17 cellular contexts compared by ENCODE assay signal in genomic region chr11:72779495-72780128, GRCh38. TPM values are rescaled to one million over a fixed set of nuclear protein-coding genes. Genes with fewer than 3 reads are reported as not detected.
A peak's percentile ranks its signal among the peaks of the same experiment; 100 is the strongest.
DNase-seq lines count a peak whose midpoint lies in the region; ATAC-seq, FAIRE-seq and TF ChIP-seq lines count a peak whose summit lies in the region.
"Had no signal": no experiment of that assay in that cellular context is flagged by ENCODE, and none has a peak within 500 bp of the region (broad histone marks: within the 10 kb centered on the region; RNA-seq: fewer than 3 reads in every experiment).

No MANE protein-coding gene starts in this region.

- H3K4me2 ChIP-seq in A549, result peak overlapping the region; percentile 32; the same call in 2 of the 3 replicates

- peak overlapping the region; percentile 79 to 90 for H3K9ac ChIP-seq in colonic mucosa (ENCODE audit: low read depth in 2 of 2, low read length in 2 of 2)
- H3K9ac ChIP-seq: GM23248, parathyroid adenoma had no signal

- no peak for TF ChIP-seq POLR2A in A549 (IDR thresholded peaks at IDR 0.05; ENCODE audit: low read length)

- WGBS in A549 (ENCODE audit: missing lambda C conversion rate), result 90% methylated on average over 4 of the region's 4 CpGs

- H3K4me1 Mint-ChIP-seq in naive thymus-derived CD8-positive, alpha-beta T cell, result peaks cover 16 to 38% (median 34%) of the 10 kb centered on the region in 4 donors

- ATAC-seq in A549, result no peak
- no peak for ATAC-seq in naive thymus-derived CD8-positive, alpha-beta T cell
- ATAC-seq: activated naive CD4-positive, alpha-beta T cell treated with anti-CD3 and anti-CD28 coated beads, Interleukin-2, amount 50 U/mL, for 72 hours had no signal

- H3K27ac ChIP-seq in A549, result peak overlapping the region in 1 of 2 experiments; percentile 38; a peak in 1 of 6 replicates
- H3K27ac ChIP-seq in HEK293 (ENCODE audit: extremely low read depth, low read depth, low read length), result no peak overlapping the region
- H3K27ac ChIP-seq in colonic mucosa, result peak overlapping the region; percentile 67
- H3K27ac ChIP-seq: GM23248, parathyroid adenoma had no signal

- peak overlapping the region in 6 of 10 donors; percentile 7 to 90 (median 56) for H3K27ac Mint-ChIP-seq in naive thymus-derived CD8-positive, alpha-beta T cell
- H3K27ac Mint-ChIP-seq: activated naive CD4-positive, alpha-beta T cell treated with anti-CD3 and anti-CD28 coated beads, Interleukin-2, amount 50 U/mL, for 72 hours; stimulated activated naive CD8-positive, alpha-beta T cell treated with anti-CD3 and anti-CD28 coated beads, Interleukin-15, Interleukin-2, amounts not matched to agents 100 ng/mL and 50 ng/mL, for 24 hours had no signal

- H3K9me3 ChIP-seq in A549, result no peaks in the 10 kb centered on the region
- no peaks in the 10 kb centered on the region for H3K9me3 ChIP-seq in HEK293 (ENCODE audit: control insufficient read depth, insufficient read depth, low read depth, low read length)
- H3K9me3 ChIP-seq in colonic mucosa, result no peaks in the 10 kb centered on the region

- H3K4me3 Mint-ChIP-seq in naive thymus-derived CD8-positive, alpha-beta T cell, result peak overlapping the region; percentile 23 to 88 (median 76)
- H3K4me3 Mint-ChIP-seq: stimulated activated naive CD8-positive, alpha-beta T cell treated with anti-CD3 and anti-CD28 coated beads, Interleukin-15, Interleukin-2, amounts not matched to agents 100 ng/mL and 50 ng/mL, for 24 hours had no signal

- peaks cover 0 to 5% of the 10 kb centered on the region in 2 experiments; a peak in 1 of 3 replicates for H3K36me3 ChIP-seq in HEK293 (ENCODE audit: control insufficient read depth in 2 of 2, insufficient read depth in 1 of 2, low read length in 2 of 2)
- H3K36me3 ChIP-seq in colonic mucosa, result no peaks in the 10 kb centered on the region

- POLR2A ChIA-PET in A549 (lab: Yijun Ruan, JAX), result no interaction called here
- POLR2A ChIA-PET in HEK293 (lab: Yijun Ruan, JAX), result interaction anchor here (1.2 kb wide), 1 partner anchor 11 kb away, joined by 3 read pairs; no protein-coding TSS in a partner anchor
- POLR2A ChIA-PET in naive thymus-derived CD8-positive, alpha-beta T cell (lab: Charles Lee), result interaction anchor here (0.9 to 1.6 kb wide), 3 partner anchors 11 to 363 kb away, joined by 3 to 4 read pairs (median 3); no protein-coding TSS in a partner anchor

- H3K4me3 ChIP-seq in A549 (no peak overlapping the region), HEK293 (ENCODE audit: low read depth, low read length) (no peak overlapping the region), colonic mucosa (peak overlapping the region; percentile 55)
- H3K4me3 ChIP-seq: GM23248 had no signal

- no peak for TF ChIP-seq RAD21 in A549 (conservative IDR thresholded peaks at IDR 0.05 in 1 of 2, IDR thresholded peaks at IDR 0.05 in 1 of 2)

- no peak for TF ChIP-seq EP300 in A549 (IDR thresholded peaks at IDR 0.05)

- H3K36me3 Mint-ChIP-seq in naive thymus-derived CD8-positive, alpha-beta T cell, result no peaks in the 10 kb centered on the region
- H3K36me3 Mint-ChIP-seq: activated naive CD4-positive, alpha-beta T cell treated with anti-CD3 and anti-CD28 coated beads, Interleukin-2, amount 50 U/mL, for 72 hours had no signal

- CTCF ChIA-PET in A549 (lab: Yijun Ruan, JAX), result interaction anchor here (0.6 to 5.3 kb wide), 7 partner anchors 10 to 398 kb away, joined by 3 to 44 read pairs (median 6); partner anchors contain the start of gene STARD10
- CTCF ChIA-PET in HEK293 (lab: Yijun Ruan, JAX), result interaction anchor here (2.6 kb wide), 1 partner anchor 14 kb away, joined by 9 read pairs; the partner anchor contains the start of gene STARD10

- no peaks in the 10 kb centered on the region for H3K9me3 Mint-ChIP-seq in naive thymus-derived CD8-positive, alpha-beta T cell
- H3K9me3 Mint-ChIP-seq: activated naive CD4-positive, alpha-beta T cell treated with anti-CD3 and anti-CD28 coated beads, Interleukin-2, amount 50 U/mL, for 72 hours; stimulated activated naive CD8-positive, alpha-beta T cell treated with anti-CD3 and anti-CD28 coated beads, Interleukin-15, Interleukin-2, amounts not matched to agents 100 ng/mL and 50 ng/mL, for 24 hours had no signal

- FAIRE-seq in A549 (lab: Jason Lieb, UNC), result no peak
- FAIRE-seq: islet of Langerhans had no signal

- TF ChIP-seq CTCF in A549 (IDR thresholded peaks at IDR 0.05), result no peak
- no peak for TF ChIP-seq CTCF in HEK293 (tag by site-specific recombination; IDR thresholded peaks at IDR 0.05)
- no peak for TF ChIP-seq CTCF in colonic mucosa (IDR thresholded peaks at IDR 0.05)

- H3K27me3 ChIP-seq in colonic mucosa, result no peaks in the 10 kb centered on the region

- H3K4me1 ChIP-seq in A549 (peaks cover 36% of the 10 kb centered on the region), HEK293 (ENCODE audit: control insufficient read depth, insufficient read depth, low read length) (no peaks in the 10 kb centered on the region), colonic mucosa (peaks cover 39% of the 10 kb centered on the region)
- H3K4me1 ChIP-seq: parathyroid adenoma had no signal

- intact Hi-C loops in colonic mucosa (cut with DNase I), result no loop called here

- H3K27me3 Mint-ChIP-seq in naive thymus-derived CD8-positive, alpha-beta T cell, result no peaks in the 10 kb centered on the region
- H3K27me3 Mint-ChIP-seq: stimulated activated naive CD8-positive, alpha-beta T cell treated with anti-CD3 and anti-CD28 coated beads, Interleukin-15, Interleukin-2, amounts not matched to agents 100 ng/mL and 50 ng/mL, for 24 hours had no signal

- no peak for DNase-seq in A549 (ENCODE audit: low read depth in 1 of 2, low spot score in 1 of 2)
- DNase-seq in colonic mucosa, result peak; percentile 46
- no peak for DNase-seq in naive thymus-derived CD8-positive, alpha-beta T cell
- no peak for DNase-seq in NCI-H2029 treated with DMSO at 0.1 percent for 48 hours (lab: John Stamatoyannopoulos, UW)
- no peak for DNase-seq in NCI-H1694 (lab: John Stamatoyannopoulos, UW)
- DNase-seq in NCI-H2081 (lab: John Stamatoyannopoulos, UW), result no peak
- DNase-seq in NCI-H774 (lab: John Stamatoyannopoulos, UW), result no peak
- DNase-seq: C1 segment of cervical spinal cord; cortex of kidney; GM23248; Right ventricle myocardium superior; stimulated activated CD4-positive, alpha-beta T cell treated with anti-CD3 and anti-CD28 coated beads, Interleukin-2, amount 100 ng/mL, for 24 hours had no signal

TF ChIP-seq in A549, 52 proteins besides CTCF, POLR2A, EP300 and RAD21 (continues in another document):
- no peak for TF ChIP-seq HOXA7 (CRISPR knock-in tag; IDR thresholded peaks at IDR 0.05)
- no peak for TF ChIP-seq ESRRA (IDR thresholded peaks at IDR 0.05; ENCODE audit: borderline replicate concordance, low read length)
- TF ChIP-seq USF2 (IDR thresholded peaks at IDR 0.05), result no peak

RNA-seq across cellular contexts. Expression of gene STARD10, which starts 14.2 kb away (rescaled TPM):
- polyA plus RNA-seq in A549 (2011; rRNA removed) (21.2 and 25.0 TPM in 2 replicates), A549 (2017; fragmentation: RNase III; extraction: RNeasy Plus Mini Kit Qiagen cat#74134 plus additional on column Dnase treatment) (21.1 to 23.2 TPM (median 23.0 TPM) in 3 replicates)
- polyA plus RNA-seq in A549 (2012; cell fraction: cytosol; rRNA removed), result 34.1 and 35.8 TPM in 2 replicates
- polyA plus RNA-seq in A549 (2012; cell fraction: nucleus; rRNA removed), result 21.1 and 22.5 TPM in 2 replicates
- 31.6 and 39.6 TPM in 2 replicates for polyA minus RNA-seq in A549 (2011; rRNA and poly(A)+ RNA removed)
- total RNA-seq in colonic mucosa, result 100 to 1,000 TPM; 519 to 905 TPM
- 10 to 100 TPM; 11.8 to 15.6 TPM for total RNA-seq in naive thymus-derived CD8-positive, alpha-beta T cell
- polyA plus RNA-seq in naive thymus-derived CD8-positive, alpha-beta T cell, result 10 to 100 TPM; 13.5 to 16.3 (median 14.9) TPM

RNA-seq across cellular contexts. Expression of gene ARAP1, which starts 27.4 kb away (rescaled TPM):
- polyA plus RNA-seq in A549 (2011; rRNA removed), result 28.9 and 29.5 TPM in 2 replicates
- 31.6 and 32.7 TPM in 2 replicates for polyA plus RNA-seq in A549 (2012; cell fraction: cytosol; rRNA removed)
- 105 and 129 TPM in 2 replicates for polyA plus RNA-seq in A549 (2012; cell fraction: nucleus; rRNA removed)
- 26.2 to 32.8 TPM (median 30.1 TPM) in 3 replicates for polyA plus RNA-seq in A549 (2017; fragmentation: RNase III; extraction: RNeasy Plus Mini Kit Qiagen cat#74134 plus additional on column Dnase treatment)
- polyA minus RNA-seq in A549 (2011; rRNA and poly(A)+ RNA removed), result 43.3 and 61.6 TPM in 2 replicates
- 10 to 100 TPM; 70.4 to 89.8 TPM for total RNA-seq in colonic mucosa
- total RNA-seq in naive thymus-derived CD8-positive, alpha-beta T cell, result 100 to 1,000 TPM; 155 to 166 TPM
- polyA plus RNA-seq in naive thymus-derived CD8-positive, alpha-beta T cell, result 10 to 100 TPM; 14.7 to 40.0 (median 27.6) TPM

RNA-seq across cellular contexts. Expression of gene ATG16L2, which starts 34.6 kb away (rescaled TPM):
- polyA plus RNA-seq in A549 (2011; rRNA removed) (6.1 and 6.2 TPM in 2 replicates), A549 (2017; fragmentation: RNase III; extraction: RNeasy Plus Mini Kit Qiagen cat#74134 plus additional on column Dnase treatment) (6.3 to 7.6 TPM (median 6.4 TPM) in 3 replicates)
- 9.3 and 10.0 TPM in 2 replicates for polyA plus RNA-seq in A549 (2012; cell fraction: cytosol; rRNA removed)
- 76.5 and 80.0 TPM in 2 replicates for polyA plus RNA-seq in A549 (2012; cell fraction: nucleus; rRNA removed)
- 6.5 and 6.8 TPM in 2 replicates for polyA minus RNA-seq in A549 (2011; rRNA and poly(A)+ RNA removed)
- 10 to 100 TPM; 43.5 to 51.3 TPM for total RNA-seq in colonic mucosa
- total RNA-seq in naive thymus-derived CD8-positive, alpha-beta T cell, result 100 to 1,000 TPM; 156 to 157 TPM
- 10 to 100 TPM in 2 of 3 donors, 1 to 10 TPM in 1; 9.9 to 12.1 (median 11.6) TPM for polyA plus RNA-seq in naive thymus-derived CD8-positive, alpha-beta T cell

Comparison
In these comparisons a context has a peak if more than half of its experiments do, and no peak if none do; other contexts are left out.
1. RNA of gene STARD10, which starts 14.2 kb away (total RNA-seq): 519 to 905 TPM in colonic mucosa; 11.8 to 15.6 TPM in naive thymus-derived CD8-positive, alpha-beta T cell; every median in the first group is over 10 times any median in the second.